ENCODE assay signal across 9 cellular contexts in the genomic region with DNA sequence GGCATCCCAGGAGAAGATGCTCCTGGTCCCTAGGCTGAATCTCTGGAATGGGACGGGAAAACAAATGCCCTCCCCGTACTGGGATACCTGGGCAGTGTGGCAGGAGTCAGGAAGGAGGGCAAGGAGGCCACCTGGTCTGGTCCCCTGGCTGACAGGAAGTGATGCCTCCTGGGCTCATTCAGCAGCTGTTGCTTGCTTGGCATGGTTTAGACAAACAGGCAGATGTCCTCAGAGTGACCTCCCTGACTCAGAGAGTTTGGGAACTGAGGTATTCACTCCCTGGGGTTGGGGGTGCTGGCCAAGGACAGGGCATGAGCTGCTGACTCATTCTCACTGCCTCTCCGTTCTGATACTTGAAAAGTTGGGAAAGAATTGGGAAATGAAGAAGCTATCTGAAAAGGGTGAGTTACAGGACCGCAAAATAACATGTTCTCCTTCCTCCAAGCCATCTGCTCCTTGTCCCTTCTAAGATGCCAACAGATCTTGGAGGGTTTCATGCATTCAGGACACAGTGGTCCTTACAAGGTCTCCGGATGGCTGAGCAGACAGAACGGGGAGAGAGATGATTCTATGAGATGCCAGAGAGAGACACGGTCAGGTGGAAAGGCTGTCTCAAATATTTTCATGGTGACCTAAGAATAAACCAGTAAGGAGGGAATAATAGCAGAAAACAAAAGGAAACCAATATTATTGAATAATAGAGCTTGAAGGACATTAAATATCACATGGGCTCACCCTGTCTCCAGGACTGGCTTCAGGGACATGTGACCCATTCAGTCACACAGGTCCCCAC.
A peak's percentile ranks its signal among the peaks of the same experiment; 100 is the strongest.
DNase-seq lines count a peak whose midpoint lies in the region; ATAC-seq and TF ChIP-seq lines count a peak whose summit lies in the region.
"Had no signal": no experiment of that assay in that cellular context is flagged by ENCODE, and none has a peak within 500 bp of the region (broad histone marks: within the 10 kb centered on the region; RNA-seq: fewer than 3 reads in every experiment).

No MANE protein-coding gene starts in this region.

- no peak overlapping the region for H3K23ac ChIP-seq in mesenchymal stem cell (ENCODE audit: low read length in 2 of 2)

- H3K14ac ChIP-seq in mesenchymal stem cell (ENCODE audit: low read length in 2 of 2): no peak overlapping the region

- POLR2A ChIA-PET in AG04449 (lab: Yijun Ruan, JAX): interaction anchor here (1.1 kb wide), 1 partner anchor 23 kb away, joined by 3 read pairs; no protein-coding TSS in a partner anchor

- no peaks in the 10 kb centered on the region for H3K9me2 ChIP-seq in MM.1S (replicated peaks; ENCODE audit: insufficient read depth, low read length)

- CTCF ChIA-PET in AG04449 (lab: Yijun Ruan, JAX): interaction anchor here (1.3 kb wide), 1 partner anchor 143 kb away, joined by 3 read pairs; no protein-coding TSS in a partner anchor

- H3K27ac ChIP-seq in MM.1S (ENCODE audit: low read length) (no peak overlapping the region), mesenchymal stem cell (ENCODE audit: low read length, poor library complexity, severe bottlenecking) (peak overlapping the region; percentile 64)

- 70% methylated on average over 7 of the region's 7 CpGs for WGBS in mesenchymal stem cell

- no peak overlapping the region for H2BK120ac ChIP-seq in mesenchymal stem cell (ENCODE audit: low read depth, low read length)

- H3K4me1 ChIP-seq in MM.1S (ENCODE audit: low read length) (no peaks in the 10 kb centered on the region), mesenchymal stem cell (ENCODE audit: control insufficient read depth, insufficient read depth, low read depth, low read length) (peaks cover 9% of the 10 kb centered on the region)

- H3K4me2 ChIP-seq in MM.1S (ENCODE audit: low read depth, low read length) (no peak overlapping the region), mesenchymal stem cell (ENCODE audit: low read length, poor library complexity, severe bottlenecking) (no peak overlapping the region)

- H3K9ac ChIP-seq in MM.1S (ENCODE audit: low read length): no peak overlapping the region
- H3K9ac ChIP-seq in mesenchymal stem cell (ENCODE audit: low read length): peak overlapping the region; percentile 82

- H4K91ac ChIP-seq in mesenchymal stem cell (ENCODE audit: low read length): no peak overlapping the region

- H3K36me3 ChIP-seq in MM.1S (replicated peaks; ENCODE audit: insufficient read depth, low read length) (no peaks in the 10 kb centered on the region), mesenchymal stem cell (ENCODE audit: control insufficient read depth in 1 of 2, insufficient read depth in 2 of 2, low read depth in 1 of 2, low read length in 2 of 2) (no peaks in the 10 kb centered on the region)

- peak overlapping the region in 1 of 2 experiments; percentile 70 for H3K18ac ChIP-seq in mesenchymal stem cell (ENCODE audit: low read depth in 1 of 2, low read length in 2 of 2)

- ATAC-seq in HG03342 (IDR thresholded peaks at IDR 0.05; ENCODE audit: unreplicated experiment) (no peak), HG02970 (IDR thresholded peaks at IDR 0.05; ENCODE audit: low FRiP score, unreplicated experiment) (no peak), HG03139 (IDR thresholded peaks at IDR 0.05; ENCODE audit: unreplicated experiment) (no peak)

- peak overlapping the region; percentile 33 for H2BK5ac ChIP-seq in mesenchymal stem cell (ENCODE audit: low read depth, low read length, poor library complexity, severe bottlenecking)

- no peak overlapping the region for H4K8ac ChIP-seq in mesenchymal stem cell (ENCODE audit: low read length)

- no peak overlapping the region for H2BK15ac ChIP-seq in mesenchymal stem cell (ENCODE audit: low read depth, poor library complexity, severe bottlenecking)

- DNase-seq in AG04449 (ENCODE audit: low read depth, low spot score) (peak; percentile 99), MM.1S (peak; percentile 9), dedifferentiated amniotic fluid mesenchymal stem cell (ENCODE audit: extremely low spot score) (peak; percentile 94), mesenchymal stem cell (peak; percentile 95)
- DNase-seq in activated CD4-positive, alpha-beta T cell treated with anti-CD3 and anti-CD28 coated beads for 4 hours: no peak
- DNase-seq: NCI-H1092 had no signal

- H3K4ac ChIP-seq in mesenchymal stem cell (ENCODE audit: low read depth in 1 of 2, low read length in 2 of 2): peak overlapping the region in 1 of 2 experiments; percentile 16

- H4K20me1 ChIP-seq in MM.1S (ENCODE audit: insufficient read depth, low read length): no peaks in the 10 kb centered on the region

- H3K79me1 ChIP-seq in mesenchymal stem cell (replicated peaks; ENCODE audit: low read length, poor library complexity, severe bottlenecking): no peaks in the 10 kb centered on the region

- H3K9me3 ChIP-seq in MM.1S (replicated peaks; ENCODE audit: insufficient read depth, low read length) (no peaks in the 10 kb centered on the region), mesenchymal stem cell (ENCODE audit: control insufficient read depth, low read length) (peaks cover 6% of the 10 kb centered on the region)

- H3K79me2 ChIP-seq in MM.1S (ENCODE audit: low read length): no peaks in the 10 kb centered on the region

- H3K27me3 ChIP-seq in MM.1S (replicated peaks; ENCODE audit: insufficient read depth, low read length) (no peaks in the 10 kb centered on the region), mesenchymal stem cell (ENCODE audit: control insufficient read depth in 1 of 2, insufficient read depth in 1 of 2, low read length in 2 of 2) (no peaks in the 10 kb centered on the region)

- no peak overlapping the region for H3K4me3 ChIP-seq in AG04449 (ENCODE audit: low read depth, low read length)
- H3K4me3 ChIP-seq in MM.1S (ENCODE audit: low read length): no peak overlapping the region
- H3K4me3 ChIP-seq in mesenchymal stem cell (ENCODE audit: insufficient read depth in 1 of 2, low read depth in 1 of 2, low read length in 2 of 2): peak overlapping the region in 1 of 2 experiments; percentile 20

- peak overlapping the region in 1 of 2 experiments; percentile 2 for H2BK12ac ChIP-seq in mesenchymal stem cell (ENCODE audit: low read length in 2 of 2)

- TF ChIP-seq CTCF in AG04449 (IDR thresholded peaks at IDR 0.05; ENCODE audit: insufficient read depth, low read length, missing control alignments) (no peak), MM.1S (IDR thresholded peaks at IDR 0.05; ENCODE audit: low read length) (no peak)

- no peak overlapping the region for H2AFZ ChIP-seq in MM.1S (ENCODE audit: low read length)
- no peak overlapping the region for H2AFZ ChIP-seq in mesenchymal stem cell (ENCODE audit: low read depth, low read length)

- peak overlapping the region; percentile 80 for H2AK5ac ChIP-seq in mesenchymal stem cell (ENCODE audit: low read length, severe bottlenecking)

- no peaks in the 10 kb centered on the region for H3F3A ChIP-seq in MM.1S (ENCODE audit: insufficient read depth, low read length)

Comparison
In these comparisons a context has a peak if more than half of its experiments do, and no peak if none do; other contexts are left out.
1. DNase-seq: peak in AG04449 (single experiment), MM.1S (single experiment), dedifferentiated amniotic fluid mesenchymal stem cell (single experiment) and mesenchymal stem cell (single experiment); none in activated CD4-positive, alpha-beta T cell treated with anti-CD3 and anti-CD28 coated beads for 4 hours (0 of 2).